ENCODE assay signal across 13 cellular contexts in the genomic region with DNA sequence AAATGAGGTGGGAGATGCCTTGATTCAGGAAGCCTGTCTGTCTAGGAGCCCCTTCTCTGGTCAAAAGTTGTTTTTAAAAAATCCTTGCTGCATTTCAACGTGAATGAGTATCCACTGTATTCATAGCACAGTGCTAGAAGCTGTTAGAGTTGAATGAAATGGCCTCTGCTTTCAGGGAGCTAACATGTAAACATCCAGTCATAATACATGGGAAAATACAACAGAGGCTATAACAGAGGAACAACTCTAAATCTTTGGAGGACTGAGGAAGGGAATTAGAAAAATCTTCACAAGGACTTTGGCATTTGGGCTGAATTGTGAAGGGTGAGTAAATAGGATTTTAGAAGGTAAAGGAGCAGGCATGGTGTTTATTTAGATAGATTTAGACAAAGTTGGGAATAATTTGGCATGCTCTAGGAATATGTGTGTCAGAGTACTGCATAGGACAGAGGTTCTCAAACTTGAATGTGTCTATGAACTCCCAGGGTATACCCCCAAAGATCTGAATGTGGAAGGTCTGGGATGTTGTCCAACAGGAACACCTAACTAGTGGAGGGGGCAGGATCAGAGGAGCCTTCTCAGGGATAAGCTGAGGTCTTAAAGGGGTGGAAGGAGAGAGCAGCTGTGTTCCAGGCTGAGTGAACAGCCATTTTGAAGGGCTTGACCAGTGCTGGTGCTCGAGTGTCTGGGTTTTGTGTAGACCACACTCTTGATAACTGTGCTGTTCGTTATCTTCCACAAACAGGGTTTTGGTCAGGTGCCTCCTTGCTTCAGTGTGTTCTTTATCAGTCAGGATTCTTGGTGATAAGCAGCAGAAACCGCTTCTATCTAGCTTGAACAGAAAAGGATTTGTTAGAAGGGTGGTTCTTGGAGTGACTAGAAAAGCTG. TPM values are rescaled to one million over a fixed set of nuclear protein-coding genes. Genes with fewer than 3 reads are reported as not detected.
DNase-seq lines count a peak whose midpoint lies in the region; ATAC-seq, FAIRE-seq and TF ChIP-seq lines count a peak whose summit lies in the region.
"Had no signal": no experiment of that assay in that cellular context is flagged by ENCODE, and none has a peak within 500 bp of the region (broad histone marks: within the 10 kb centered on the region; RNA-seq: fewer than 3 reads in every experiment).

No MANE protein-coding gene starts in this region.

- TF ChIP-seq CTCF in Calu3 (IDR thresholded peaks at IDR 0.05; ENCODE audit: unreplicated experiment) (no peak), OCI-LY7 (conservative IDR thresholded peaks at IDR 0.05; ENCODE audit: low read length) (no peak), bronchial epithelial cell (IDR thresholded peaks at IDR 0.05; ENCODE audit: insufficient read depth, low read length, severe bottlenecking) (no peak), neural cell (IDR thresholded peaks at IDR 0.05; ENCODE audit: poor library complexity, severe bottlenecking) (no peak)

- DNase-seq in Calu3 = no peak
- no peak for DNase-seq in OCI-LY7 (ENCODE audit: low spot score)
- DNase-seq in bronchial epithelial cell (ENCODE audit: low read depth) = no peak
- DNase-seq in NCI-H1092 treated with DMSO at 0.1 percent for 48 hours (lab: John Stamatoyannopoulos, UW) = no peak
- DNase-seq: GOT3, kidney glomerular epithelial cell, NCI-H2171, sigmoid colon had no signal

- H4K20me1 ChIP-seq in OCI-LY7 (ENCODE audit: insufficient read depth, low read length) (peaks cover 36% of the 10 kb centered on the region), neural cell (ENCODE audit: insufficient read depth) (peaks cover 12% of the 10 kb centered on the region)

- FAIRE-seq in bronchial epithelial cell (lab: Jason Lieb, UNC) = peak; percentile 75
- FAIRE-seq: endothelial cell of umbilical vein had no signal

- H3K4me2 ChIP-seq in OCI-LY7 (ENCODE audit: low read length) (peak overlapping the region; percentile 72), neural cell (ENCODE audit: low read length) (no peak overlapping the region)

- no peaks in the 10 kb centered on the region for H3K27me3 Mint-ChIP-seq in Calu3 (ENCODE audit: unreplicated experiment)

- peak overlapping the region; percentile 6 for H3K27ac ChIP-seq in OCI-LY7 (ENCODE audit: low read depth, low read length, poor library complexity, severe bottlenecking)
- H3K27ac ChIP-seq in neural cell (ENCODE audit: low read length) = peak overlapping the region; percentile 45

- BruUV-seq in Calu3 (replicated peaks; lab: Mats Ljungman, UMichigan) = no TSS peak
- BruUV-seq in OCI-LY7 (replicated peaks; lab: Mats Ljungman, UMichigan) = TSS peak; percentile 36

- H3K27ac Mint-ChIP-seq in Calu3 (ENCODE audit: unreplicated experiment) = peak overlapping the region; percentile 4

- intact Hi-C loops in Calu3 (cut with micrococcal nuclease; ENCODE audit: unreplicated experiment) (no loop called here), OCI-LY7 (cut with micrococcal nuclease; ENCODE audit: unreplicated experiment) (no loop called here)

- no peak for TF ChIP-seq RAD21 in neural cell (conservative IDR thresholded peaks at IDR 0.05)

- H2AFZ ChIP-seq in OCI-LY7 (ENCODE audit: low read length) = no peak overlapping the region
- no peak overlapping the region for H2AFZ ChIP-seq in neural cell (ENCODE audit: low read depth, low read length)

- POLR2A ChIA-PET in OCI-LY7 (lab: Charles Lee) = interaction anchor here (0.5 to 2.8 kb wide), 4 partner anchors 10 to 241 kb away, joined by 3 to 16 read pairs (median 4); no protein-coding TSS in a partner anchor

- CTCF ChIA-PET in Calu3 (lab: Charles Lee) = interaction anchor here (0.9 to 1.1 kb wide), 3 partner anchors 11 to 80 kb away, joined by 3 to 6 read pairs (median 3); a partner anchor contains a TSS
- CTCF ChIA-PET in OCI-LY7 (lab: Charles Lee; ENCODE audit: unreplicated experiment) = no interaction called here

- H3K9me2 ChIP-seq in OCI-LY7 (ENCODE audit: insufficient read depth, low read length) = no peaks in the 10 kb centered on the region
- H3K9me2 ChIP-seq in neural cell (ENCODE audit: insufficient read depth, low read length) = no peaks in the 10 kb centered on the region

- no peaks in the 10 kb centered on the region for H3K9me3 Mint-ChIP-seq in Calu3 (ENCODE audit: low read depth, unreplicated experiment)

- H3K4me3 ChIP-seq in OCI-LY7 (ENCODE audit: low read depth, low read length, poor library complexity, severe bottlenecking) (no peak overlapping the region), bronchial epithelial cell (ENCODE audit: low read depth, low read length) (no peak overlapping the region), neural cell (ENCODE audit: low read length) (peak overlapping the region; percentile 1)
- H3K4me3 ChIP-seq: sigmoid colon had no signal

- H3K9ac ChIP-seq in neural cell (ENCODE audit: low read length) = no peak overlapping the region

- peaks cover 77% of the 10 kb centered on the region for H3K4me1 ChIP-seq in OCI-LY7 (ENCODE audit: insufficient read depth, low read length, poor library complexity, severe bottlenecking)

- H3K79me2 ChIP-seq in OCI-LY7 (ENCODE audit: insufficient read depth, low read depth, low read length) (peaks cover 100% of the 10 kb centered on the region), neural cell (replicated peaks; ENCODE audit: insufficient read depth, low read length) (peaks cover 86% of the 10 kb centered on the region)

- ATAC-seq in GM18519 (IDR thresholded peaks at IDR 0.05; ENCODE audit: low FRiP score, unreplicated experiment) (no peak), GM21360 (IDR thresholded peaks at IDR 0.05; ENCODE audit: unreplicated experiment) (no peak), GM21717 (IDR thresholded peaks at IDR 0.05; ENCODE audit: unreplicated experiment) (no peak)

- H3K36me3 Mint-ChIP-seq in Calu3 (ENCODE audit: insufficient read depth, unreplicated experiment) = peaks cover 20% of the 10 kb centered on the region

- no peaks in the 10 kb centered on the region for H3F3A ChIP-seq in neural cell (ENCODE audit: insufficient read depth, low read length, poor library complexity, severe bottlenecking)

- no peak for TF ChIP-seq EP300 in neural cell (conservative IDR thresholded peaks at IDR 0.05; ENCODE audit: poor library complexity, severe bottlenecking)

- H3K27me3 ChIP-seq in bronchial epithelial cell (ENCODE audit: control insufficient read depth, insufficient read depth, low read length) = no peaks in the 10 kb centered on the region
- H3K27me3 ChIP-seq in neural cell (ENCODE audit: insufficient read depth, low read depth, low read length) = no peaks in the 10 kb centered on the region
- H3K27me3 ChIP-seq: sigmoid colon had no signal

- H3K4me3 Mint-ChIP-seq in Calu3 (ENCODE audit: low read depth, unreplicated experiment) = no peak overlapping the region

- H3K9me3 ChIP-seq in OCI-LY7 (ENCODE audit: low read length) (no peaks in the 10 kb centered on the region), neural cell (ENCODE audit: low read length) (no peaks in the 10 kb centered on the region)
- H3K9me3 ChIP-seq: sigmoid colon had no signal

- H3K36me3 ChIP-seq in OCI-LY7 (ENCODE audit: insufficient read depth, low read length) = peaks cover 88% of the 10 kb centered on the region
- H3K36me3 ChIP-seq in bronchial epithelial cell (ENCODE audit: control insufficient read depth, insufficient read depth, low read length) = peaks cover 7% of the 10 kb centered on the region
- H3K36me3 ChIP-seq in neural cell (ENCODE audit: insufficient read depth, low read length) = peaks cover 7% of the 10 kb centered on the region
- H3K36me3 ChIP-seq: sigmoid colon had no signal

- peaks cover 70% of the 10 kb centered on the region for H3K4me1 Mint-ChIP-seq in Calu3 (ENCODE audit: low read depth, unreplicated experiment)

TF ChIP-seq in neural cell, 6 proteins besides CTCF, POLR2A, EP300 and RAD21:
- TF ChIP-seq MXI1 (conservative IDR thresholded peaks at IDR 0.05; ENCODE audit: poor library complexity, severe bottlenecking) (no peak), POLR2AphosphoS5 (IDR thresholded peaks at IDR 0.05) (no peak), EZH2 (IDR thresholded peaks at IDR 0.05; ENCODE audit: borderline replicate concordance, insufficient read depth, low read length, poor library complexity, severe bottlenecking) (no peak), SMC3 (conservative IDR thresholded peaks at IDR 0.05; ENCODE audit: poor library complexity) (no peak), TAF1 (IDR thresholded peaks at IDR 0.05; ENCODE audit: low read depth) (no peak)
- TF ChIP-seq, protein P1, sequence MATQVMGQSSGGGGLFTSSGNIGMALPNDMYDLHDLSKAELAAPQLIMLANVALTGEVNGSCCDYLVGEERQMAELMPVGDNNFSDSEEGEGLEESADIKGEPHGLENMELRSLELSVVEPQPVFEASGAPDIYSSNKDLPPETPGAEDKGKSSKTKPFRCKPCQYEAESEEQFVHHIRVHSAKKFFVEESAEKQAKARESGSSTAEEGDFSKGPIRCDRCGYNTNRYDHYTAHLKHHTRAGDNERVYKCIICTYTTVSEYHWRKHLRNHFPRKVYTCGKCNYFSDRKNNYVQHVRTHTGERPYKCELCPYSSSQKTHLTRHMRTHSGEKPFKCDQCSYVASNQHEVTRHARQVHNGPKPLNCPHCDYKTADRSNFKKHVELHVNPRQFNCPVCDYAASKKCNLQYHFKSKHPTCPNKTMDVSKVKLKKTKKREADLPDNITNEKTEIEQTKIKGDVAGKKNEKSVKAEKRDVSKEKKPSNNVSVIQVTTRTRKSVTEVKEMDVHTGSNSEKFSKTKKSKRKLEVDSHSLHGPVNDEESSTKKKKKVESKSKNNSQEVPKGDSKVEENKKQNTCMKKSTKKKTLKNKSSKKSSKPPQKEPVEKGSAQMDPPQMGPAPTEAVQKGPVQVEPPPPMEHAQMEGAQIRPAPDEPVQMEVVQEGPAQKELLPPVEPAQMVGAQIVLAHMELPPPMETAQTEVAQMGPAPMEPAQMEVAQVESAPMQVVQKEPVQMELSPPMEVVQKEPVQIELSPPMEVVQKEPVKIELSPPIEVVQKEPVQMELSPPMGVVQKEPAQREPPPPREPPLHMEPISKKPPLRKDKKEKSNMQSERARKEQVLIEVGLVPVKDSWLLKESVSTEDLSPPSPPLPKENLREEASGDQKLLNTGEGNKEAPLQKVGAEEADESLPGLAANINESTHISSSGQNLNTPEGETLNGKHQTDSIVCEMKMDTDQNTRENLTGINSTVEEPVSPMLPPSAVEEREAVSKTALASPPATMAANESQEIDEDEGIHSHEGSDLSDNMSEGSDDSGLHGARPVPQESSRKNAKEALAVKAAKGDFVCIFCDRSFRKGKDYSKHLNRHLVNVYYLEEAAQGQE (IDR thresholded peaks at IDR 0.05; ENCODE audit: borderline replicate concordance) = no peak

RNA-seq across cellular contexts. Expression of a gene that starts 12.7 kb away (rescaled TPM):
- total RNA-seq in Calu3 (2022) (145 and 159 TPM in 2 replicates), OCI-LY7 (2022) (312 and 330 TPM in 2 replicates), bronchial epithelial cell (44.2 and 66.4 TPM in 2 replicates)
- 132 and 167 TPM in 2 replicates for total RNA-seq in OCI-LY7 (2014; rRNA removed; shearing (Covaris generic))
- 73.0 and 87.3 TPM in 2 replicates for polyA plus RNA-seq in neural cell
- 131 and 133 TPM in 2 replicates for polyA minus RNA-seq in neural cell

RNA-seq across cellular contexts. Expression of a gene that starts 45.1 kb away (rescaled TPM):
- 18.4 and 20.1 TPM in 2 replicates for total RNA-seq in Calu3 (2022)
- total RNA-seq in OCI-LY7 (2014; rRNA removed; shearing (Covaris generic)) = 21.7 and 23.8 TPM in 2 replicates
- 17.3 and 17.4 TPM in 2 replicates for total RNA-seq in OCI-LY7 (2022)
- total RNA-seq in bronchial epithelial cell = 5.4 and 6.1 TPM in 2 replicates
- polyA plus RNA-seq in neural cell = 2.2 and 6.6 TPM in 2 replicates
- 13.1 and 20.2 TPM in 2 replicates for polyA minus RNA-seq in neural cell
